Comparison of ENCODE assay signal across 1 cellular context in the genomic region with DNA sequence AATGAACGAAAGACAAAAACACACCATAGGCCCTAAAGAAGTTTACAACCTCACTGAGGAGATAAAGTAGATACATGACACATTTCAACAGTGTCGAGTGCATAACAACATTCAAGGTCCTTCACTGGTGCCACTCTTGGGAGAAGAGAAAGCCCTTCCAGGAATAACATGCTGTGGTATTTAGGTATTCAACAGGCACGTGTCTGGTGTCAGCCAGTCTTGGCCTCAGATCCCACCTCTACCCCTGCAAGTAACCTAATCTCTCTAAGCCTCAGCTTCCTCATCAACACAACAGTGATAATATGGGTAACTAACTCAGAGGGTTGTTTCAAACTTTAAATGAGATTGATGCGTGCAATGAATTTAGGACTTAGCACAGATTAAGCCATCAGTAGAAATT.
TF ChIP-seq lines count a peak whose summit lies in the region.

No MANE protein-coding gene starts in this region.

TF ChIP-seq in IMR-90, 13 proteins besides CTCF, POLR2A, EP300 and RAD21:
- TF ChIP-seq BHLHE40 (IDR thresholded peaks at IDR 0.05; ENCODE audit: low read depth, low read length), result no peak
- TF ChIP-seq CEBPB (IDR thresholded peaks at IDR 0.05; ENCODE audit: low read depth, low read length), result no peak
- no peak for TF ChIP-seq CHD1 (IDR thresholded peaks at IDR 0.05; ENCODE audit: low read depth, low read length)
- TF ChIP-seq SMC3 (IDR thresholded peaks at IDR 0.05; ENCODE audit: low read depth, low read length), result no peak
- TF ChIP-seq, protein P1, sequence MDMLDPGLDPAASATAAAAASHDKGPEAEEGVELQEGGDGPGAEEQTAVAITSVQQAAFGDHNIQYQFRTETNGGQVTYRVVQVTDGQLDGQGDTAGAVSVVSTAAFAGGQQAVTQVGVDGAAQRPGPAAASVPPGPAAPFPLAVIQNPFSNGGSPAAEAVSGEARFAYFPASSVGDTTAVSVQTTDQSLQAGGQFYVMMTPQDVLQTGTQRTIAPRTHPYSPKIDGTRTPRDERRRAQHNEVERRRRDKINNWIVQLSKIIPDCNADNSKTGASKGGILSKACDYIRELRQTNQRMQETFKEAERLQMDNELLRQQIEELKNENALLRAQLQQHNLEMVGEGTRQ (IDR thresholded peaks at IDR 0.05; ENCODE audit: low read depth, low read length), result no peak
- no peak for TF ChIP-seq FOS (IDR thresholded peaks at IDR 0.05; ENCODE audit: low read depth, low read length)
- no peak for TF ChIP-seq RFX5 (IDR thresholded peaks at IDR 0.05; ENCODE audit: low read depth, low read length)
- TF ChIP-seq NFE2L2 (IDR thresholded peaks at IDR 0.05; ENCODE audit: low read depth, low read length), result no peak
- TF ChIP-seq, protein P2, sequence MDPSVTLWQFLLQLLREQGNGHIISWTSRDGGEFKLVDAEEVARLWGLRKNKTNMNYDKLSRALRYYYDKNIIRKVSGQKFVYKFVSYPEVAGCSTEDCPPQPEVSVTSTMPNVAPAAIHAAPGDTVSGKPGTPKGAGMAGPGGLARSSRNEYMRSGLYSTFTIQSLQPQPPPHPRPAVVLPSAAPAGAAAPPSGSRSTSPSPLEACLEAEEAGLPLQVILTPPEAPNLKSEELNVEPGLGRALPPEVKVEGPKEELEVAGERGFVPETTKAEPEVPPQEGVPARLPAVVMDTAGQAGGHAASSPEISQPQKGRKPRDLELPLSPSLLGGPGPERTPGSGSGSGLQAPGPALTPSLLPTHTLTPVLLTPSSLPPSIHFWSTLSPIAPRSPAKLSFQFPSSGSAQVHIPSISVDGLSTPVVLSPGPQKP (IDR thresholded peaks at IDR 0.05; ENCODE audit: borderline replicate concordance, low read depth, low read length), result no peak
- no peak for TF ChIP-seq MAZ (IDR thresholded peaks at IDR 0.05; ENCODE audit: borderline replicate concordance, low read depth, low read length)
- TF ChIP-seq RCOR1 (IDR thresholded peaks at IDR 0.05; ENCODE audit: insufficient replicate concordance, low read length), result no peak
